ENCODE assay signal across 12 cellular contexts in the genomic region with DNA sequence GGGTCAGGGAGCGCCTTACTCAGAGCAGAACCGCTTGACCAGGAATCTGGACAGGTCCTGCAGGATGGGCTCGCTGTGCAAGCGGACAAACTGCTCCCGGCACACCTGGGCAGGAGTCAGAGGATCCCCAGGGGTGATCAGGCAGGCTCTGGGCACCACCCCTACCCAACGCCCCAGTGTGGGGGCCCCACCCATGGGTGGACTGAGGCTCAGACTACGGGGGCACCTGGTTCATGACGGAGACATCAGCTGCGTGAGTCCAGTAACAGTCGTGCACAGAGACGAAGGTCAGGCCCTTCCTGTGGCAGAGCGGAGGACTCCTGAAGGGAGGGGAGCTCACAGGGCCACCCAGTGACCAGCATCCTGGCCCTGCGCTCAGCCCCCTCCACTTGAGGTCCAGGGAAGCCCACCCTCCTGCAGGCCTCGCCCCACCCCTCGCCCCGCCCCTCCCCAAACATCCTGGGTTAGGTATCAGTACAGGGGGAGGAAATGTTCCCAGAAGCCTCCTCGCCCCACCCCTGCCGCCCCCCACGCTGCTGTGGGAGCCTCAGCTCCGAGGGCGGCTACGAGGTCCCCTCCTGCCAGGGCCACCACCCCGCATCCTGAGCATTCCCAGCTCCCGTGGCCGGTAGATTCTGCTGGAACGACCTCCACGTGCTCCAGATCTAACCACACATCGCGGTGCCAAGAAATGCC. TPM values are rescaled to one million over a fixed set of nuclear protein-coding genes. Genes with fewer than 3 reads are reported as not detected.
A peak's percentile ranks its signal among the peaks of the same experiment; 100 is the strongest.
DNase-seq lines count a peak whose midpoint lies in the region; ATAC-seq and TF ChIP-seq lines count a peak whose summit lies in the region.
"Had no signal": no experiment of that assay in that cellular context is flagged by ENCODE, and none has a peak within 500 bp of the region (broad histone marks: within the 10 kb centered on the region; RNA-seq: fewer than 3 reads in every experiment).

No MANE protein-coding gene starts in this region.

- H3K27ac ChIP-seq in HEK293 (ENCODE audit: extremely low read depth, low read depth, low read length), result no peak overlapping the region

- DNase-seq in NCI-H2081 treated with DMSO at 0.1 percent for 48 hours (lab: John Stamatoyannopoulos, UW) (no peak), hippocampal formation (lab: John Stamatoyannopoulos, UW) (no peak)
- DNase-seq: Caco-2; CD8-positive, alpha-beta memory T cell; DND-41; GDM1; HFFc6 had no signal

- peak; percentile 66 for ATAC-seq in esophagus mucosa
- no peak for ATAC-seq in HG03139 (IDR thresholded peaks at IDR 0.05; ENCODE audit: unreplicated experiment)

- H3K36me3 ChIP-seq in HEK293 (ENCODE audit: control insufficient read depth in 2 of 2, insufficient read depth in 1 of 2, low read length in 2 of 2), result peaks cover 0 to 71% of the 10 kb centered on the region in 2 experiments; a peak in 1 of 3 replicates

- POLR2A ChIA-PET in HEK293 (lab: Yijun Ruan, JAX), result interaction anchor here (1.1 kb wide), 1 partner anchor 9 kb away, joined by 3 read pairs; no protein-coding TSS in a partner anchor

- H3K4me1 ChIP-seq in HEK293 (ENCODE audit: control insufficient read depth, insufficient read depth, low read length), result no peaks in the 10 kb centered on the region
- H3K4me1 ChIP-seq: Caco-2, HAP-1 had no signal

- no peak for TF ChIP-seq CTCF in HEK293 (tag by site-specific recombination; IDR thresholded peaks at IDR 0.05)

- CTCF ChIA-PET in HEK293 (lab: Yijun Ruan, JAX), result no interaction called here

- no peak overlapping the region for H3K4me3 ChIP-seq in HEK293 (ENCODE audit: low read depth, low read length)
- H3K4me3 ChIP-seq: HAP-1 had no signal

- no peaks in the 10 kb centered on the region for H3K9me3 ChIP-seq in HEK293 (ENCODE audit: control insufficient read depth, insufficient read depth, low read depth, low read length)
- H3K9me3 ChIP-seq: Caco-2, HAP-1 had no signal

TF ChIP-seq in HEK293, 187 proteins besides CTCF, POLR2A, EP300 and RAD21:
- no peak for TF ChIP-seq ZNF626 (tag by site-specific recombination; IDR thresholded peaks at IDR 0.05)
- TF ChIP-seq KLF1 (tag by site-specific recombination; IDR thresholded peaks at IDR 0.05), result peak; percentile 90

RNA-seq across cellular contexts. Expression of a gene that starts 15.6 kb away (rescaled TPM):
- 24.5 TPM for total RNA-seq in esophagus mucosa

RNA-seq across cellular contexts. Expression of a gene that starts 22.0 kb away (rescaled TPM):
- total RNA-seq in esophagus mucosa, result 0.12 TPM

RNA-seq across cellular contexts. Expression of a gene that starts 28.0 kb away (rescaled TPM):
- 0.48 TPM for total RNA-seq in esophagus mucosa
- total RNA-seq: HT-29 had no signal

RNA-seq across cellular contexts. Expression of a gene that starts 45.3 kb away (rescaled TPM):
- total RNA-seq in esophagus mucosa, result 320 TPM

RNA-seq across cellular contexts. Expression of a gene that starts 45.3 kb away (rescaled TPM):
- 53.0 TPM for total RNA-seq in esophagus mucosa
